In the genomic region with DNA sequence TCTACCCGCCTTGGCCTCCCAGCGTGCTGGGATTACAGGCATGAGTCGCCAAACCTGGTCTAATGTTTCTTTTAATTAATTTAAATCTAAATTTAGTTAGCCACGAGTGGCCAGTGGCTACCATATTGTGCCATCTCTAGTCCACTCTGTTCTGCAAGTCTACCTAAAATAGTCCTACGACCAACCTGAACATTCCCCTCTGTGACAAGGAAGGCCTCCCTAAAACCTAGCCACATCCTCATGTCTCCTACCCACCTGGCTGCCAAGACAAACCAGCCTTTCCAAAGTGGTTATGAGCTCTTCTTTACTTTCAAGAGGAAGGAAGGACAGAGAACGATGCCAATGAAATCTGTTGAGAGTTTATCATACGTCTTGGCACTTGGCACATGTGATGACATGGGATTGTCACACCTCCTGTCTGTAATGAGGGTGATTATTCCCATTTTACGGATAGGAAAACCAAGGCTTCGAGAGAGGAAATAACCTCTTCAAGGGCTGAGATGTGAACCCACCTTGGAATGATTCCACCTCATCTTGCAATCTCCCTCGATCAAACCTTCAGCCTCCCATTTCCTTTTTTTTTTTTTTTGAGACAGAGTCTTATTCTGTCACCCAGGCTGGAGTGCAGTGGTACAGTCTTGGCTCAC, we compare ENCODE assay signal across 24 cellular contexts. TPM values are rescaled to one million over a fixed set of nuclear protein-coding genes. Genes with fewer than 3 reads are reported as not detected.
DNase-seq lines count a peak whose midpoint lies in the region; ATAC-seq, FAIRE-seq and TF ChIP-seq lines count a peak whose summit lies in the region.
"Had no signal": no experiment of that assay in that cellular context is flagged by ENCODE, and none has a peak within 500 bp of the region (broad histone marks: within the 10 kb centered on the region; RNA-seq: fewer than 3 reads in every experiment).

No MANE protein-coding gene starts in this region.

- no peak overlapping the region for H3K4me3 ChIP-seq in K562
- peak overlapping the region in 1 of 2 donors; percentile 27 for H3K4me3 ChIP-seq in gastroesophageal sphincter
- no peak overlapping the region for H3K4me3 ChIP-seq in stomach
- H3K4me3 ChIP-seq in aorta (ENCODE audit: low read length in 2 of 2): no peak overlapping the region
- no peak overlapping the region for H3K4me3 ChIP-seq in psoas muscle
- H3K4me3 ChIP-seq: BLaER1 treated with 17β-estradiol and CSF1 and Interleukin-3, amounts not matched to agents 10 nM and 100 nM; SJSA1 had no signal

- H3K36me3 Mint-ChIP-seq in activated naive CD4-positive, alpha-beta T cell treated with anti-CD3 and anti-CD28 coated beads for 36 hours (ENCODE audit: low read depth): no peaks in the 10 kb centered on the region

- H3K9me3 Mint-ChIP-seq in activated naive CD4-positive, alpha-beta T cell treated with anti-CD3 and anti-CD28 coated beads for 36 hours: no peaks in the 10 kb centered on the region
- H3K9me3 Mint-ChIP-seq: CD4-positive, alpha-beta T cell had no signal

- H3K9me3 ChIP-seq in K562 (replicated peaks; ENCODE audit: control insufficient read depth, insufficient read depth, low read depth, low read length) (no peaks in the 10 kb centered on the region), gastroesophageal sphincter (no peaks in the 10 kb centered on the region), stomach (no peaks in the 10 kb centered on the region), aorta (ENCODE audit: control insufficient read depth, low read length) (no peaks in the 10 kb centered on the region), psoas muscle (no peaks in the 10 kb centered on the region)
- H3K9me3 ChIP-seq: BLaER1 treated with 17β-estradiol and CSF1 and Interleukin-3, amounts not matched to agents 10 nM and 100 nM; SJSA1 had no signal

- H3K4me2 ChIP-seq in K562 (ENCODE audit: insufficient read depth, low read length): no peak overlapping the region
- H3K4me2 ChIP-seq: BLaER1 treated with 17β-estradiol and CSF1 and Interleukin-3, amounts not matched to agents 10 nM and 100 nM; KMS-11 had no signal

- no peak for TF ChIP-seq CTCF in K562 (IDR thresholded peaks at IDR 0.05 in 2 of 3, conservative IDR thresholded peaks at IDR 0.05 in 1 of 3; ENCODE audit: insufficient read depth in 2 of 3, low read depth in 1 of 3, low read length in 3 of 3)
- TF ChIP-seq CTCF in gastroesophageal sphincter (IDR thresholded peaks at IDR 0.05): no peak
- TF ChIP-seq CTCF in stomach (IDR thresholded peaks at IDR 0.05): no peak
- no peak for TF ChIP-seq CTCF in psoas muscle (IDR thresholded peaks at IDR 0.05)

- H3K9ac ChIP-seq in K562 (ENCODE audit: insufficient read depth in 1 of 2, low read depth in 2 of 2, low read length in 2 of 2): no peak overlapping the region
- H3K9ac ChIP-seq: BLaER1 treated with 17β-estradiol and CSF1 and Interleukin-3, amounts not matched to agents 10 nM and 100 nM; KMS-11 had no signal

- no peak for TF ChIP-seq RAD21 in K562 (CRISPR knock-in tag; conservative IDR thresholded peaks at IDR 0.05 in 1 of 2, IDR thresholded peaks at IDR 0.05 in 1 of 2)

- no peak overlapping the region for H2AFZ ChIP-seq in K562 (ENCODE audit: low read depth, low read length)

- CTCF ChIA-PET in K562 (lab: Yijun Ruan, JAX; ENCODE audit: low intra/inter-chr PET ratio): no interaction called here
- CTCF ChIA-PET in activated naive CD4-positive, alpha-beta T cell treated with anti-CD3 and anti-CD28 coated beads for 36 hours (lab: Charles Lee): interaction anchor here (0.6 kb wide), 1 partner anchor 205 kb away, joined by 3 read pairs; no protein-coding TSS in a partner anchor

- no peak overlapping the region for H3K4me3 Mint-ChIP-seq in activated naive CD4-positive, alpha-beta T cell treated with anti-CD3 and anti-CD28 coated beads for 36 hours
- H3K4me3 Mint-ChIP-seq: CD4-positive, alpha-beta T cell had no signal

- TF ChIP-seq POLR2A in K562 (conservative IDR thresholded peaks at IDR 0.05) (no peak), gastroesophageal sphincter (IDR thresholded peaks at IDR 0.05) (no peak), stomach (IDR thresholded peaks at IDR 0.05) (no peak)

- intact Hi-C loops in K562 (cut with micrococcal nuclease) (no loop called here), stomach (cut with DNase I; ENCODE audit: low total_unique reads) (no loop called here), aorta (cut with DNase I) (no loop called here), psoas muscle (cut with DNase I) (no loop called here)
- intact Hi-C loops in activated naive CD4-positive, alpha-beta T cell treated with anti-CD3 and anti-CD28 coated beads for 36 hours (cut with micrococcal nuclease): no loop called here

- no peaks in the 10 kb centered on the region for H3K79me2 ChIP-seq in K562 (ENCODE audit: control insufficient read depth, insufficient read depth, low read length)

- H3K36me3 ChIP-seq in K562 (ENCODE audit: control insufficient read depth, insufficient read depth, low read length) (no peaks in the 10 kb centered on the region), gastroesophageal sphincter (peaks cover 0 to 72% of the 10 kb centered on the region in 2 donors), stomach (peaks cover 0 to 20% (median 0%) of the 10 kb centered on the region in 4 donors), aorta (ENCODE audit: control insufficient read depth in 1 of 2, insufficient read depth in 2 of 2, low read length in 1 of 2) (peaks cover 0 to 19% of the 10 kb centered on the region in 2 donors), psoas muscle (ENCODE audit: insufficient read depth in 1 of 2, low read depth in 1 of 2) (no peaks in the 10 kb centered on the region)
- H3K36me3 ChIP-seq: BLaER1 treated with 17β-estradiol and CSF1 and Interleukin-3, amounts not matched to agents 10 nM and 100 nM; SJSA1 had no signal

- no peaks in the 10 kb centered on the region for H3K9me1 ChIP-seq in K562 (ENCODE audit: control insufficient read depth, insufficient read depth, low read length)

- in situ Hi-C loops in K562 (cut with MboI): no loop called here

- no TSS peak for BruUV-seq in K562 (replicated peaks; lab: Mats Ljungman, UMichigan)

- H3K27me3 ChIP-seq in K562 (ENCODE audit: control insufficient read depth in 2 of 2, insufficient read depth in 2 of 2, low read length in 2 of 2) (peaks cover 15 to 32% of the 10 kb centered on the region in 2 experiments; a peak in 4 of 5 replicates), gastroesophageal sphincter (no peaks in the 10 kb centered on the region), stomach (no peaks in the 10 kb centered on the region), aorta (ENCODE audit: control insufficient read depth in 1 of 2, insufficient read depth in 2 of 2, low read length in 1 of 2) (no peaks in the 10 kb centered on the region), psoas muscle (ENCODE audit: insufficient read depth in 3 of 3, low read length in 2 of 3) (no peaks in the 10 kb centered on the region)
- H3K27me3 ChIP-seq: BLaER1 treated with 17β-estradiol and CSF1 and Interleukin-3, amounts not matched to agents 10 nM and 100 nM; SJSA1 had no signal

- 3% methylated on average over 10 of the region's 10 CpGs for WGBS in K562 (ENCODE audit: insufficient coverage, low coverage, missing lambda C conversion rate)
- WGBS in gastroesophageal sphincter (ENCODE audit: low coverage in 1 of 2), 2 donors: 25 to 46% methylated on average over 2 to 7 of the region's 10 CpGs
- 71 to 87% (median 80%) methylated on average over 10 of the region's 10 CpGs for WGBS in stomach, 5 donors
- WGBS in aorta, 2 donors: 44 to 46% methylated on average over 10 of the region's 10 CpGs
- 75 to 84% (median 78%) methylated on average over 10 of the region's 10 CpGs for WGBS in psoas muscle, 3 donors

- H3K27ac Mint-ChIP-seq in activated naive CD4-positive, alpha-beta T cell treated with anti-CD3 and anti-CD28 coated beads for 36 hours: no peak overlapping the region
- H3K27ac Mint-ChIP-seq: CD4-positive, alpha-beta T cell had no signal

- H3K27ac ChIP-seq in K562 (ENCODE audit: extremely low read depth, low read depth, low read length) (no peak overlapping the region), gastroesophageal sphincter (peak overlapping the region; percentile 78 to 92 (median 83)), stomach (peak overlapping the region in 4 of 5 donors; percentile 26 to 86 (median 52)), aorta (ENCODE audit: low read depth in 1 of 2, low read length in 2 of 2) (peak overlapping the region; percentile 84 to 88), psoas muscle (no peak overlapping the region)
- H3K27ac ChIP-seq: BLaER1 treated with 17β-estradiol and CSF1 and Interleukin-3, amounts not matched to agents 10 nM and 100 nM; KMS-11; SJSA1 had no signal

- ATAC-seq in K562 (no peak), gastroesophageal sphincter (no peak), aorta (ENCODE audit: low FRiP score) (no peak), psoas muscle (no peak), HG03439 (IDR thresholded peaks at IDR 0.05; ENCODE audit: unreplicated experiment) (no peak)

- no peaks in the 10 kb centered on the region for H3K4me1 ChIP-seq in K562 (replicated peaks in 1 of 2; ENCODE audit: control insufficient read depth in 2 of 2, insufficient read depth in 2 of 2, low read length in 2 of 2)
- peaks cover 3 to 100% (median 4%) of the 10 kb centered on the region in 3 donors for H3K4me1 ChIP-seq in gastroesophageal sphincter
- peaks cover 0 to 34% (median 9%) of the 10 kb centered on the region in 4 donors for H3K4me1 ChIP-seq in stomach
- peaks cover 0 to 3% of the 10 kb centered on the region in 2 donors for H3K4me1 ChIP-seq in aorta (ENCODE audit: control insufficient read depth in 1 of 2, insufficient read depth in 2 of 2, low read length in 2 of 2)
- no peaks in the 10 kb centered on the region for H3K4me1 ChIP-seq in psoas muscle
- H3K4me1 ChIP-seq: SJSA1 had no signal

- POLR2A ChIA-PET in K562 (lab: Yijun Ruan, JAX): interaction anchor here (0.6 kb wide), 1 partner anchor 1043 kb away, joined by 3 read pairs; no protein-coding TSS in a partner anchor

- TF ChIP-seq EP300 in K562 (IDR thresholded peaks at IDR 0.05; ENCODE audit: low read length): no peak
- no peak for TF ChIP-seq EP300 in gastroesophageal sphincter (IDR thresholded peaks at IDR 0.05)
- TF ChIP-seq EP300 in stomach (IDR thresholded peaks at IDR 0.05): no peak

- no peaks in the 10 kb centered on the region for H3K4me1 Mint-ChIP-seq in activated naive CD4-positive, alpha-beta T cell treated with anti-CD3 and anti-CD28 coated beads for 36 hours (ENCODE audit: low read depth)

- no peaks in the 10 kb centered on the region for H4K20me1 ChIP-seq in K562 (replicated peaks; ENCODE audit: control insufficient read depth, insufficient read depth, low read length)
- H4K20me1 ChIP-seq: BLaER1 treated with 17β-estradiol and CSF1 and Interleukin-3, amounts not matched to agents 10 nM and 100 nM had no signal

- DNase-seq in K562 (ENCODE audit: extremely low read depth in 1 of 4, low spot score in 3 of 4) (no peak), stomach (no peak), aorta (no peak), psoas muscle (no peak)
- DNase-seq in activated naive CD4-positive, alpha-beta T cell treated with anti-CD3 and anti-CD28 coated beads for 36 hours: no peak
- DNase-seq: CD4-positive, alpha-beta T cell; H7; IMR-90; NCI-H1092; NCI-H1417 treated with DMSO at 0.1 percent for 48 hours; NCI-H1694 treated with DMSO at 0.1 percent for 48 hours; NCI-H2081; NCI-H2227 treated with DMSO at 0.1 percent for 48 hours; NCI-H526 treated with DMSO at 0.1 percent for 48 hours; Right ventricle myocardium superior; RPMI8226 had no signal

- FAIRE-seq in K562 (lab: Jason Lieb, UNC): no peak
- FAIRE-seq: A204.1, D721Med, GM18507 had no signal

- H3K27me3 Mint-ChIP-seq in activated naive CD4-positive, alpha-beta T cell treated with anti-CD3 and anti-CD28 coated beads for 36 hours (ENCODE audit: low read depth): no peaks in the 10 kb centered on the region
- H3K27me3 Mint-ChIP-seq: CD4-positive, alpha-beta T cell had no signal

RNA-seq across cellular contexts. Expression of a gene that starts 19.7 kb away (rescaled TPM):
- total RNA-seq in K562 (2011; cell fraction: chromatin; rRNA removed; ENCODE audit: low replicate concordance): not detected in 2 replicates
- total RNA-seq in K562 (2011; cell fraction: nucleolus; rRNA removed): not detected in 2 replicates
- 0.15 TPM in 1 of 2 replicates, not detected in the other for total RNA-seq in K562 (2011; cell fraction: nucleoplasm; rRNA removed)
- total RNA-seq in K562 (2014; rRNA removed) (0.05 TPM in 1 of 2 replicates, not detected in the other), K562 (2014; rRNA removed; fragmentation: Illumina TruSeq; extraction: Trizol) (not detected in 2 replicates), K562 (2015; rRNA removed; fragmentation: Illumina TruSeq; extraction: Trizol) (not detected in 2 replicates), K562 (2021) (0.47 and 0.78 TPM in 2 replicates), gastroesophageal sphincter (over 10,000 TPM in 3 of 4 donors, 1,000 to 10,000 TPM in 1; 7,231 to 23,237 (median 11,307) TPM), stomach (1,000 to 10,000 TPM in 4 of 5 donors, 100 to 1,000 TPM in 1; 496 to 3,048 (median 1,297) TPM), aorta (1,000 to 10,000 TPM; 1,606 to 2,053 TPM), psoas muscle (10 to 100 TPM in 3 of 4 donors, 1 to 10 TPM in 1; 8.4 to 26.4 (median 15.2) TPM)
- polyA plus RNA-seq in K562 (2011; rRNA removed) (not detected in 2 replicates), K562 (2014; fragmentation: Illumina TruSeq; extraction: Trizol) (0.03 TPM in 1 of 2 replicates, not detected in the other), K562 (2014; fragmentation: Nextera tagmentation; extraction: Ambion mirVana) (under 1 TPM; 0.07 to 0.10 TPM), K562 (2014; rRNA removed) (0.04 TPM in 1 of 2 replicates, not detected in the other), stomach (100 to 1,000 TPM in 1 of 3 donors, 10 to 100 TPM in 2; 33.8 to 494 (median 44.0) TPM), aorta (100 to 1,000 TPM; 631 to 732 TPM), psoas muscle (10 to 100 TPM in 1 of 3 donors, 1 to 10 TPM in 2; 6.1 to 15.0 (median 8.0) TPM)
- not detected in 2 replicates for polyA plus RNA-seq in K562 (2011; cell fraction: cytosol; rRNA removed)
- not detected in 2 replicates for polyA plus RNA-seq in K562 (2011; cell fraction: nucleus; rRNA removed)
- polyA plus RNA-seq in K562 (2012): 0.21 and 0.22 TPM in 2 replicates
- polyA minus RNA-seq in K562 (2011; rRNA and poly(A)+ RNA removed): not detected in 2 replicates
- polyA minus RNA-seq in K562 (2011; cell fraction: cytosol; rRNA and poly(A)+ RNA removed): not detected in 2 replicates
- 0.11 TPM in 1 of 2 replicates, not detected in the other for polyA minus RNA-seq in K562 (2011; cell fraction: nucleus; rRNA and poly(A)+ RNA removed)
- not detected for total RNA-seq in activated naive CD4-positive, alpha-beta T cell treated with anti-CD3 and anti-CD28 coated beads for 36 hours
- total RNA-seq: CD4-positive, alpha-beta T cell; H7 had no signal

RNA-seq across cellular contexts. Expression of a gene that starts 51.3 kb away (rescaled TPM):
- 16.8 and 17.6 TPM in 2 replicates for total RNA-seq in K562 (2011; cell fraction: chromatin; rRNA removed; ENCODE audit: low replicate concordance)
- 6.5 and 8.6 TPM in 2 replicates for total RNA-seq in K562 (2011; cell fraction: nucleolus; rRNA removed)
- 16.4 and 23.5 TPM in 2 replicates for total RNA-seq in K562 (2011; cell fraction: nucleoplasm; rRNA removed)
- total RNA-seq in K562 (2014; rRNA removed) (41.3 and 44.9 TPM in 2 replicates), K562 (2014; rRNA removed; fragmentation: Illumina TruSeq; extraction: Trizol) (102 and 119 TPM in 2 replicates), K562 (2015; rRNA removed; fragmentation: Illumina TruSeq; extraction: Trizol) (91.8 and 104 TPM in 2 replicates), K562 (2021) (61.2 and 74.2 TPM in 2 replicates), gastroesophageal sphincter (10 to 100 TPM; 34.1 to 66.9 (median 49.6) TPM), stomach (10 to 100 TPM in 2 of 5 donors, 1 to 10 TPM in 3; 7.0 to 40.0 (median 8.2) TPM), aorta (10 to 100 TPM; 21.3 to 26.2 TPM), psoas muscle (10 to 100 TPM; 38.1 to 67.1 (median 56.0) TPM)
- polyA plus RNA-seq in K562 (2011; rRNA removed) (117 and 119 TPM in 2 replicates), K562 (2014; fragmentation: Illumina TruSeq; extraction: Trizol) (93.3 and 113 TPM in 2 replicates), K562 (2014; fragmentation: Nextera tagmentation; extraction: Ambion mirVana) (100 to 1,000 TPM; 107 to 150 TPM), K562 (2014; rRNA removed) (66.4 and 70.1 TPM in 2 replicates), stomach (10 to 100 TPM; 22.2 to 38.3 (median 24.0) TPM), aorta (10 to 100 TPM; 23.1 to 26.8 TPM), psoas muscle (10 to 100 TPM; 33.0 to 98.9 (median 33.5) TPM)
- polyA plus RNA-seq in K562 (2011; cell fraction: cytosol; rRNA removed): 15.8 and 39.6 TPM in 2 replicates
- 12.5 and 15.1 TPM in 2 replicates for polyA plus RNA-seq in K562 (2011; cell fraction: nucleus; rRNA removed)
- 63.4 and 74.9 TPM in 2 replicates for polyA plus RNA-seq in K562 (2012)
- 62.0 and 96.6 TPM in 2 replicates for polyA minus RNA-seq in K562 (2011; rRNA and poly(A)+ RNA removed)
- polyA minus RNA-seq in K562 (2011; cell fraction: cytosol; rRNA and poly(A)+ RNA removed): 27.4 and 29.0 TPM in 2 replicates
- 5.4 and 10.9 TPM in 2 replicates for polyA minus RNA-seq in K562 (2011; cell fraction: nucleus; rRNA and poly(A)+ RNA removed)
- total RNA-seq in activated naive CD4-positive, alpha-beta T cell treated with anti-CD3 and anti-CD28 coated beads for 36 hours: 10 to 100 TPM; 49.0 to 57.0 TPM

Comparison
In these comparisons a context has a peak if more than half of its experiments do, and no peak if none do; other contexts are left out.
1. H3K27ac ChIP-seq: peak in gastroesophageal sphincter (4 of 4), stomach (4 of 5) and aorta (2 of 2); none in K562 (single experiment) and psoas muscle (single experiment).
2. RNA of a gene that starts 19.7 kb away (total RNA-seq): 7,231 to 23,237 TPM in gastroesophageal sphincter, 1,606 to 2,053 TPM in aorta and 496 to 3,048 TPM in stomach; 8.4 to 26.4 TPM in psoas muscle, 0.05 to 0.78 TPM in K562 and not detected in activated naive CD4-positive, alpha-beta T cell treated with anti-CD3 and anti-CD28 coated beads for 36 hours; every median in the first group is over 10 times any median in the second.